1 cellular context compared by ENCODE assay signal in genomic region chr20:62301773-62302340, GRCh38.
TF ChIP-seq lines count a peak whose summit lies in the region.

No MANE protein-coding gene starts in this region.

TF ChIP-seq in K562, 482 proteins besides CTCF, POLR2A, EP300 and RAD21 (continued from another document and continues in another):
- TF ChIP-seq ZBTB9 (CRISPR knock-in tag; IDR thresholded peaks at IDR 0.05) (peak; percentile 40; the same call in 1 of the 2 replicates), TAF1 (IDR thresholded peaks at IDR 0.05; ENCODE audit: control insufficient read depth, extremely low read depth, insufficient read depth, low read length, severe bottlenecking) (peak; percentile 52), SNIP1 (IDR thresholded peaks at IDR 0.05; ENCODE audit: low read depth) (no peak), NFYB (IDR thresholded peaks at IDR 0.05; ENCODE audit: extremely low read depth, insufficient read length) (no peak), BCLAF1 (IDR thresholded peaks at IDR 0.05; ENCODE audit: borderline replicate concordance in 1 of 2, control insufficient read depth in 1 of 2, low read depth in 2 of 2, low read length in 1 of 2) (no peak), NRF1 (conservative IDR thresholded peaks at IDR 0.05 in 1 of 2, IDR thresholded peaks at IDR 0.05 in 1 of 2) (no peak), YBX1 (IDR thresholded peaks at IDR 0.05) (no peak), THRAP3 (IDR thresholded peaks at IDR 0.05; ENCODE audit: borderline replicate concordance) (no peak), HSF4 (CRISPR knock-in tag; IDR thresholded peaks at IDR 0.05; ENCODE audit: borderline replicate concordance) (no peak), CHCHD3 (CRISPR knock-in tag; IDR thresholded peaks at IDR 0.05) (no peak), ARNT (IDR thresholded peaks at IDR 0.05) (peak; percentile 52 to 70; a peak in 1 of 4 replicates), MAZ (CRISPR knock-in tag; conservative IDR thresholded peaks at IDR 0.05 in 1 of 2, IDR thresholded peaks at IDR 0.05 in 1 of 2) (peak; percentile 50 to 95), ZNF444 (CRISPR knock-in tag; IDR thresholded peaks at IDR 0.05) (no peak), ZNF318 (IDR thresholded peaks at IDR 0.05; ENCODE audit: borderline replicate concordance in 1 of 2, low read depth in 1 of 2) (no peak), NCOA1 (IDR thresholded peaks at IDR 0.05; ENCODE audit: low read depth) (no peak), CBX1 (IDR thresholded peaks at IDR 0.05; ENCODE audit: low read depth) (peak; percentile 93), CREB5 (CRISPR knock-in tag; IDR thresholded peaks at IDR 0.05) (no peak), RFX5 (IDR thresholded peaks at IDR 0.05; ENCODE audit: low read depth, low read length) (0 out of 2 replicates have a peak, but pooled peaks have one; percentile 23), ZKSCAN1 (IDR thresholded peaks at IDR 0.05; ENCODE audit: low read depth, low read length) (peak; percentile 57; the same call in 1 of the 2 replicates), XRCC3 (IDR thresholded peaks at IDR 0.05) (no peak), ESRRA (IDR thresholded peaks at IDR 0.05; ENCODE audit: borderline replicate concordance, low read depth) (0 out of 2 replicates have a peak, but pooled peaks have one; percentile 47), L3MBTL2 (IDR thresholded peaks at IDR 0.05) (peak; percentile 39; the same call in 1 of the 2 replicates), ZNF583 (CRISPR knock-in tag; IDR thresholded peaks at IDR 0.05) (0 out of 2 replicates have a peak, but pooled peaks have one; percentile 34), ZNF232 (CRISPR knock-in tag; IDR thresholded peaks at IDR 0.05) (no peak), BMI1 (IDR thresholded peaks at IDR 0.05; ENCODE audit: low read length) (no peak), ILF3 (IDR thresholded peaks at IDR 0.05; ENCODE audit: borderline replicate concordance) (0 out of 2 replicates have a peak, but pooled peaks have one; percentile 25), PHB2 (IDR thresholded peaks at IDR 0.05; ENCODE audit: low read depth) (no peak), ZNF175 (CRISPR knock-in tag; IDR thresholded peaks at IDR 0.05; ENCODE audit: low read depth) (no peak), ZBTB7A (IDR thresholded peaks at IDR 0.05; ENCODE audit: borderline replicate concordance, control insufficient read depth, low read depth, low read length) (peak; percentile 87; the same call in 1 of the 2 replicates), CBFB (CRISPR knock-in tag; IDR thresholded peaks at IDR 0.05) (no peak), SLC30A9 (CRISPR knock-in tag; IDR thresholded peaks at IDR 0.05) (no peak), ZNF143 (CRISPR knock-in tag; IDR thresholded peaks at IDR 0.05) (no peak), NR2C2 (CRISPR knock-in tag; IDR thresholded peaks at IDR 0.05) (0 out of 2 replicates have a peak, but pooled peaks have one; percentile 23), NR2C2 (tag; IDR thresholded peaks at IDR 0.05) (0 out of 2 replicates have a peak, but pooled peaks have one; percentile 32), CREB1 (IDR thresholded peaks at IDR 0.05) (no peak), CREB1 (CRISPR knock-in tag; IDR thresholded peaks at IDR 0.05) (peak; percentile 54; the same call in 1 of the 2 replicates), ZBTB26 (CRISPR knock-in tag; IDR thresholded peaks at IDR 0.05) (no peak), PTBP1 (IDR thresholded peaks at IDR 0.05; ENCODE audit: low read depth, low read length) (no peak), LCOR (CRISPR knock-in tag; IDR thresholded peaks at IDR 0.05) (peak; percentile 86), FOXM1 (IDR thresholded peaks at IDR 0.05; ENCODE audit: low read depth) (peak; percentile 13; the same call in 1 of the 2 replicates), FOXM1 (CRISPR knock-in tag; IDR thresholded peaks at IDR 0.05; ENCODE audit: low read depth) (no peak), ZNF639 (CRISPR knock-in tag; conservative IDR thresholded peaks at IDR 0.05 in 1 of 2, IDR thresholded peaks at IDR 0.05 in 1 of 2) (no peak), GTF2F1 (IDR thresholded peaks at IDR 0.05; ENCODE audit: low read depth, low read length) (no peak), ZNF586 (CRISPR knock-in tag; conservative IDR thresholded peaks at IDR 0.05) (no peak), MTA2 (IDR thresholded peaks at IDR 0.05; ENCODE audit: low read depth) (no peak), TBP (optimal IDR thresholded peaks at IDR 0.05; ENCODE audit: low read depth, low read length) (peak; percentile 54), ERF (CRISPR knock-in tag; IDR thresholded peaks at IDR 0.05) (0 out of 2 replicates have a peak, but pooled peaks have one; percentile 32), RBBP5 (IDR thresholded peaks at IDR 0.05; ENCODE audit: borderline replicate concordance, insufficient read depth, low read length, poor library complexity, severe bottlenecking) (no peak), NR0B1 (IDR thresholded peaks at IDR 0.05; ENCODE audit: partially characterized antibody) (no peak), NBN (IDR thresholded peaks at IDR 0.05; ENCODE audit: low read depth) (0 out of 2 replicates have a peak, but pooled peaks have one; percentile 57), RCOR1 (IDR thresholded peaks at IDR 0.05; ENCODE audit: borderline replicate concordance in 1 of 2, low read depth in 2 of 2, low read length in 2 of 2) (peak in 1 of 2 experiments; percentile 60; a peak in 1 of 4 replicates)
